ENCODE assay signal across 17 cellular contexts in genomic region chr1:2894381-2895041, GRCh38.
DNase-seq lines count a peak whose midpoint lies in the region; ATAC-seq and TF ChIP-seq lines count a peak whose summit lies in the region.
"Had no signal": no experiment of that assay in that cellular context is flagged by ENCODE, and none has a peak within 500 bp of the region (broad histone marks: within the 10 kb centered on the region; RNA-seq: fewer than 3 reads in every experiment).

No MANE protein-coding gene starts in this region.

- H3K4me3 Mint-ChIP-seq in activated CD8-positive, alpha-beta T cell treated with anti-CD3 and anti-CD28 coated beads for 36 hours = no peak overlapping the region
- no peak overlapping the region for H3K4me3 Mint-ChIP-seq in activated CD8-positive, alpha-beta T cell treated with anti-CD3 and anti-CD28 coated beads, Interleukin-2, amount 10 ng/mL, durations not matched to agents 7 days and 5 days
- H3K4me3 Mint-ChIP-seq in CD4-positive, alpha-beta memory T cell = no peak overlapping the region
- H3K4me3 Mint-ChIP-seq in activated CD4-positive, alpha-beta T cell treated with anti-CD3 and anti-CD28 coated beads, Interleukin-2, amount 10 ng/mL, durations not matched to agents 7 days and 5 days = no peak overlapping the region
- H3K4me3 Mint-ChIP-seq: H9 had no signal

- no peaks in the 10 kb centered on the region for H3K27me3 ChIP-seq in CD4-positive, alpha-beta memory T cell (ENCODE audit: insufficient read depth, low read length)
- H3K27me3 ChIP-seq in effector memory CD4-positive, alpha-beta T cell (replicated peaks; ENCODE audit: control insufficient read depth, insufficient read depth, low read length, poor library complexity, severe bottlenecking) = no peaks in the 10 kb centered on the region
- H3K27me3 ChIP-seq in esophagus muscularis mucosa = peaks cover 0 to 55% (median 0%) of the 10 kb centered on the region in 4 donors

- no peaks in the 10 kb centered on the region for H3K36me3 Mint-ChIP-seq in activated CD8-positive, alpha-beta T cell treated with anti-CD3 and anti-CD28 coated beads for 36 hours (ENCODE audit: low read depth)
- H3K36me3 Mint-ChIP-seq in activated CD8-positive, alpha-beta T cell treated with anti-CD3 and anti-CD28 coated beads, Interleukin-2, amount 10 ng/mL, durations not matched to agents 7 days and 5 days (ENCODE audit: low read depth) = peaks cover 2% of the 10 kb centered on the region
- no peaks in the 10 kb centered on the region for H3K36me3 Mint-ChIP-seq in CD4-positive, alpha-beta memory T cell
- no peaks in the 10 kb centered on the region for H3K36me3 Mint-ChIP-seq in activated CD4-positive, alpha-beta T cell treated with anti-CD3 and anti-CD28 coated beads, Interleukin-2, amount 10 ng/mL, durations not matched to agents 7 days and 5 days (ENCODE audit: low read depth)

- H3K27me3 Mint-ChIP-seq in activated CD8-positive, alpha-beta T cell treated with anti-CD3 and anti-CD28 coated beads for 36 hours = no peaks in the 10 kb centered on the region
- no peaks in the 10 kb centered on the region for H3K27me3 Mint-ChIP-seq in activated CD8-positive, alpha-beta T cell treated with anti-CD3 and anti-CD28 coated beads, Interleukin-2, amount 10 ng/mL, durations not matched to agents 7 days and 5 days (ENCODE audit: low read depth)
- peaks cover 0 to 2% of the 10 kb centered on the region in 2 donors for H3K27me3 Mint-ChIP-seq in CD4-positive, alpha-beta memory T cell
- H3K27me3 Mint-ChIP-seq in activated CD4-positive, alpha-beta T cell treated with anti-CD3 and anti-CD28 coated beads, Interleukin-2, amount 10 ng/mL, durations not matched to agents 7 days and 5 days = no peaks in the 10 kb centered on the region
- H3K27me3 Mint-ChIP-seq: progenitor cell of endocrine pancreas had no signal

- intact Hi-C loops in activated CD8-positive, alpha-beta T cell treated with anti-CD3 and anti-CD28 coated beads for 36 hours (cut with micrococcal nuclease) = no loop called here
- intact Hi-C loops in CD4-positive, alpha-beta memory T cell (cut with micrococcal nuclease) = no loop called here
- intact Hi-C loops in esophagus muscularis mucosa (cut with DNase I) = no loop called here

- peaks cover 9% of the 10 kb centered on the region for H3K9me3 Mint-ChIP-seq in activated CD8-positive, alpha-beta T cell treated with anti-CD3 and anti-CD28 coated beads for 36 hours
- peaks cover 5% of the 10 kb centered on the region for H3K9me3 Mint-ChIP-seq in activated CD8-positive, alpha-beta T cell treated with anti-CD3 and anti-CD28 coated beads, Interleukin-2, amount 10 ng/mL, durations not matched to agents 7 days and 5 days (ENCODE audit: insufficient read depth)
- H3K9me3 Mint-ChIP-seq in CD4-positive, alpha-beta memory T cell = no peaks in the 10 kb centered on the region
- peaks cover 10% of the 10 kb centered on the region for H3K9me3 Mint-ChIP-seq in activated CD4-positive, alpha-beta T cell treated with anti-CD3 and anti-CD28 coated beads, Interleukin-2, amount 10 ng/mL, durations not matched to agents 7 days and 5 days

- no peaks in the 10 kb centered on the region for H3K4me1 Mint-ChIP-seq in activated CD8-positive, alpha-beta T cell treated with anti-CD3 and anti-CD28 coated beads for 36 hours (ENCODE audit: low read depth)
- no peaks in the 10 kb centered on the region for H3K4me1 Mint-ChIP-seq in activated CD8-positive, alpha-beta T cell treated with anti-CD3 and anti-CD28 coated beads, Interleukin-2, amount 10 ng/mL, durations not matched to agents 7 days and 5 days (ENCODE audit: low read depth)
- H3K4me1 Mint-ChIP-seq in CD4-positive, alpha-beta memory T cell = peaks cover 6 to 19% (median 11%) of the 10 kb centered on the region in 4 donors
- peaks cover 5% of the 10 kb centered on the region for H3K4me1 Mint-ChIP-seq in activated CD4-positive, alpha-beta T cell treated with anti-CD3 and anti-CD28 coated beads, Interleukin-2, amount 10 ng/mL, durations not matched to agents 7 days and 5 days
- H3K4me1 Mint-ChIP-seq: H9 had no signal

- TF ChIP-seq POLR2A in esophagus muscularis mucosa (IDR thresholded peaks at IDR 0.05; ENCODE audit: low read depth) = no peak

- CTCF ChIA-PET in activated CD8-positive, alpha-beta T cell treated with anti-CD3 and anti-CD28 coated beads for 36 hours (lab: Charles Lee) = no interaction called here
- CTCF ChIA-PET in activated CD8-positive, alpha-beta T cell treated with anti-CD3 and anti-CD28 coated beads, Interleukin-2, amount 10 ng/mL, durations not matched to agents 7 days and 5 days (lab: Charles Lee) = no interaction called here
- CTCF ChIA-PET in CD4-positive, alpha-beta memory T cell (lab: Charles Lee; ENCODE audit: partially characterized antibody) = no interaction called here
- CTCF ChIA-PET in activated CD4-positive, alpha-beta T cell treated with anti-CD3 and anti-CD28 coated beads, Interleukin-2, amount 10 ng/mL, durations not matched to agents 7 days and 5 days (lab: Charles Lee) = no interaction called here

- H3K4me1 ChIP-seq in CD4-positive, alpha-beta memory T cell (ENCODE audit: insufficient read depth, low read length) = peaks cover 22% of the 10 kb centered on the region
- H3K4me1 ChIP-seq in effector memory CD4-positive, alpha-beta T cell (ENCODE audit: control insufficient read depth, insufficient read depth, low read length, poor library complexity, severe bottlenecking) = no peaks in the 10 kb centered on the region
- no peaks in the 10 kb centered on the region for H3K4me1 ChIP-seq in esophagus muscularis mucosa

- POLR2A ChIA-PET in activated CD8-positive, alpha-beta T cell treated with anti-CD3 and anti-CD28 coated beads for 36 hours (lab: Charles Lee) = no interaction called here
- POLR2A ChIA-PET in activated CD8-positive, alpha-beta T cell treated with anti-CD3 and anti-CD28 coated beads, Interleukin-2, amount 10 ng/mL, durations not matched to agents 7 days and 5 days (lab: Charles Lee) = no interaction called here
- POLR2A ChIA-PET in CD4-positive, alpha-beta memory T cell (lab: Charles Lee; ENCODE audit: partially characterized antibody) = no interaction called here
- POLR2A ChIA-PET in activated CD4-positive, alpha-beta T cell treated with anti-CD3 and anti-CD28 coated beads, Interleukin-2, amount 10 ng/mL, durations not matched to agents 7 days and 5 days (lab: Charles Lee) = no interaction called here

- H3K27ac ChIP-seq in CD4-positive, alpha-beta memory T cell (ENCODE audit: low read depth, low read length) = no peak overlapping the region
- H3K27ac ChIP-seq in effector memory CD4-positive, alpha-beta T cell (ENCODE audit: insufficient read depth, low read length, poor library complexity, severe bottlenecking) = no peak overlapping the region
- no peak overlapping the region for H3K27ac ChIP-seq in esophagus muscularis mucosa (replicated peaks in 1 of 4)

- H3K4me3 ChIP-seq in CD4-positive, alpha-beta memory T cell (ENCODE audit: low read length in 2 of 2) = no peak overlapping the region
- H3K4me3 ChIP-seq in effector memory CD4-positive, alpha-beta T cell (ENCODE audit: insufficient read depth, low read depth, low read length, poor library complexity, severe bottlenecking) = no peak overlapping the region
- no peak overlapping the region for H3K4me3 ChIP-seq in esophagus muscularis mucosa

- TF ChIP-seq CTCF in activated CD8-positive, alpha-beta T cell treated with anti-CD3 and anti-CD28 coated beads for 36 hours (IDR thresholded peaks at IDR 0.05) = no peak
- TF ChIP-seq CTCF in esophagus muscularis mucosa (IDR thresholded peaks at IDR 0.05) = no peak

- H3K36me3 ChIP-seq in CD4-positive, alpha-beta memory T cell (ENCODE audit: insufficient read depth, low read length) = no peaks in the 10 kb centered on the region
- H3K36me3 ChIP-seq in effector memory CD4-positive, alpha-beta T cell (ENCODE audit: control insufficient read depth, insufficient read depth, low read length) = no peaks in the 10 kb centered on the region
- no peaks in the 10 kb centered on the region for H3K36me3 ChIP-seq in esophagus muscularis mucosa

- H3K27ac Mint-ChIP-seq in activated CD8-positive, alpha-beta T cell treated with anti-CD3 and anti-CD28 coated beads for 36 hours = no peak overlapping the region
- no peak overlapping the region for H3K27ac Mint-ChIP-seq in activated CD8-positive, alpha-beta T cell treated with anti-CD3 and anti-CD28 coated beads, Interleukin-2, amount 10 ng/mL, durations not matched to agents 7 days and 5 days
- peak overlapping the region in 1 of 7 donors; percentile 53 for H3K27ac Mint-ChIP-seq in CD4-positive, alpha-beta memory T cell
- H3K27ac Mint-ChIP-seq in activated CD4-positive, alpha-beta T cell treated with anti-CD3 and anti-CD28 coated beads, Interleukin-2, amount 10 ng/mL, durations not matched to agents 7 days and 5 days = no peak overlapping the region
- H3K27ac Mint-ChIP-seq: H9, progenitor cell of endocrine pancreas had no signal

- peaks cover 0 to 5% of the 10 kb centered on the region in 2 donors for H3K9me3 ChIP-seq in CD4-positive, alpha-beta memory T cell (ENCODE audit: control insufficient read depth in 1 of 2, low read length in 2 of 2)
- no peaks in the 10 kb centered on the region for H3K9me3 ChIP-seq in effector memory CD4-positive, alpha-beta T cell (ENCODE audit: control insufficient read depth, low read length)
- no peaks in the 10 kb centered on the region for H3K9me3 ChIP-seq in esophagus muscularis mucosa

- ATAC-seq in activated CD8-positive, alpha-beta T cell treated with anti-CD3 and anti-CD28 coated beads for 36 hours = peak; percentile 37
- no peak for ATAC-seq in activated CD8-positive, alpha-beta T cell treated with anti-CD3 and anti-CD28 coated beads, Interleukin-2, amount 10 ng/mL, durations not matched to agents 7 days and 5 days

- TF ChIP-seq EP300 in esophagus muscularis mucosa (IDR thresholded peaks at IDR 0.05) = no peak

- WGBS in esophagus muscularis mucosa = 87% methylated on average over 22 of the region's 27 CpGs

- DNase-seq in activated CD8-positive, alpha-beta T cell treated with anti-CD3 and anti-CD28 coated beads for 36 hours = peak; percentile 16
- no peak for DNase-seq in activated CD8-positive, alpha-beta T cell treated with anti-CD3 and anti-CD28 coated beads, Interleukin-2, amount 10 ng/mL, durations not matched to agents 7 days and 5 days
- DNase-seq in CD4-positive, alpha-beta memory T cell = peak; percentile 35 to 58 (median 39)
- peak; percentile 26 for DNase-seq in activated CD4-positive, alpha-beta T cell treated with anti-CD3 and anti-CD28 coated beads, Interleukin-2, amount 10 ng/mL, durations not matched to agents 7 days and 5 days
- peak; percentile 5 to 18 (median 9) for DNase-seq in effector memory CD4-positive, alpha-beta T cell
- DNase-seq in EL (no peak), esophagus muscularis mucosa (ENCODE audit: extremely low spot score) (no peak), DMS79 treated with DMSO at 0.1 percent for 48 hours (lab: John Stamatoyannopoulos, UW) (no peak)
- DNase-seq: AML-193, Calu3, glutamatergic neuron, H9, NCI-H1105 treated with DMSO at 0.1 percent for 48 hours, NCI-H2029 treated with DMSO at 0.1 percent for 48 hours, NCI-H226, Right ventricle myocardium superior had no signal

Comparison
In these comparisons a context has a peak if more than half of its experiments do, and no peak if none do; other contexts are left out.
1. DNase-seq: peak in activated CD8-positive, alpha-beta T cell treated with anti-CD3 and anti-CD28 coated beads for 36 hours (single experiment), CD4-positive, alpha-beta memory T cell (5 of 5), activated CD4-positive, alpha-beta T cell treated with anti-CD3 and anti-CD28 coated beads, Interleukin-2, amount 10 ng/mL, durations not matched to agents 7 days and 5 days (single experiment) and effector memory CD4-positive, alpha-beta T cell (3 of 3); none in activated CD8-positive, alpha-beta T cell treated with anti-CD3 and anti-CD28 coated beads, Interleukin-2, amount 10 ng/mL, durations not matched to agents 7 days and 5 days (single experiment), EL (single experiment), esophagus muscularis mucosa (single experiment) and DMS79 treated with DMSO at 0.1 percent for 48 hours (single experiment).